8 cellular contexts compared by ENCODE assay signal in genomic region chr3:158109804-158110657, GRCh38. TPM values are rescaled to one million over a fixed set of nuclear protein-coding genes. Genes with fewer than 3 reads are reported as not detected.
DNase-seq lines count a peak whose midpoint lies in the region; ATAC-seq and TF ChIP-seq lines count a peak whose summit lies in the region.

RSRC1 (plus strand) TSS chr3:158110089; CDS start chr3:158122105, 12,016 bp downstream.

- DNase-seq in GM12864 (ENCODE audit: low read depth) = peak; percentile 71
- DNase-seq in NCI-H1417 (lab: John Stamatoyannopoulos, UW) = peak; percentile 88 to 99 (median 98)
- peak; percentile 92 for DNase-seq in SW480 (ENCODE audit: low spot score)
- DNase-seq in activated naive CD8-positive, alpha-beta T cell treated with anti-CD3 and anti-CD28 coated beads, Interleukin-2, amount 50 U/mL, for 24 hours = peak; percentile 76
- DNase-seq in cardiac septum (ENCODE audit: low spot score) = peak; percentile 94
- DNase-seq in posterior cingulate gyrus = peak; percentile 73 to 98 (median 81)
- DNase-seq in type B pancreatic cell (ENCODE audit: extremely low spot score, unreplicated experiment) = peak; percentile 86

- peak within 1 kb of the TSS; percentile 90 for H3K4me3 Mint-ChIP-seq in activated naive CD8-positive, alpha-beta T cell treated with anti-CD3 and anti-CD28 coated beads, Interleukin-2, amount 50 U/mL, for 24 hours
- peak within 1 kb of the TSS; percentile 92 for H3K4me3 Mint-ChIP-seq in type B pancreatic cell

- H3K9me3 Mint-ChIP-seq in activated naive CD8-positive, alpha-beta T cell treated with anti-CD3 and anti-CD28 coated beads, Interleukin-2, amount 50 U/mL, for 24 hours = peaks cover 10% of the 10 kb centered on the region
- no peaks in the 10 kb centered on the region for H3K9me3 Mint-ChIP-seq in type B pancreatic cell

- intact Hi-C loops in cardiac septum (cut with DNase I) (loop anchor here (10.0 kb wide), 2 partner anchors 325 to 695 kb away; partner anchors contain the start of gene MFSD1), posterior cingulate gyrus (cut with DNase I) (no loop called here)

- ATAC-seq in HG02759 (IDR thresholded peaks at IDR 0.05; ENCODE audit: unreplicated experiment) = peak; percentile 85
- ATAC-seq in activated naive CD8-positive, alpha-beta T cell treated with anti-CD3 and anti-CD28 coated beads, Interleukin-2, amount 50 U/mL, for 24 hours = peak; percentile 90

- H3K36me3 Mint-ChIP-seq in activated naive CD8-positive, alpha-beta T cell treated with anti-CD3 and anti-CD28 coated beads, Interleukin-2, amount 50 U/mL, for 24 hours (ENCODE audit: low read depth) = peaks cover 24% of the 10 kb centered on the region
- H3K36me3 Mint-ChIP-seq in type B pancreatic cell = peaks cover 16% of the 10 kb centered on the region

- TF ChIP-seq CTCF in GM12864 (IDR thresholded peaks at IDR 0.05; ENCODE audit: low read depth, low read length, missing control alignments) (no peak), type B pancreatic cell (conservative IDR thresholded peaks at IDR 0.05) (no peak)

- peaks cover 39% of the 10 kb centered on the region for H3K27me3 Mint-ChIP-seq in activated naive CD8-positive, alpha-beta T cell treated with anti-CD3 and anti-CD28 coated beads, Interleukin-2, amount 50 U/mL, for 24 hours
- H3K27me3 Mint-ChIP-seq in type B pancreatic cell = peaks cover 49% of the 10 kb centered on the region

- H3K4me1 Mint-ChIP-seq in activated naive CD8-positive, alpha-beta T cell treated with anti-CD3 and anti-CD28 coated beads, Interleukin-2, amount 50 U/mL, for 24 hours = peaks cover 66% of the 10 kb centered on the region
- H3K4me1 Mint-ChIP-seq in type B pancreatic cell (ENCODE audit: unreplicated experiment) = peaks cover 19% of the 10 kb centered on the region

- H3K27ac Mint-ChIP-seq in activated naive CD8-positive, alpha-beta T cell treated with anti-CD3 and anti-CD28 coated beads, Interleukin-2, amount 50 U/mL, for 24 hours = peak within 1 kb of the TSS; percentile 75
- peak within 1 kb of the TSS; percentile 86 for H3K27ac Mint-ChIP-seq in type B pancreatic cell

- H3K4me3 ChIP-seq in GM12864 (ENCODE audit: low read depth, low read length) = peak within 1 kb of the TSS; percentile 76

RNA-seq across cellular contexts. Expression of gene RSRC1, which starts in this region (rescaled TPM):
- total RNA-seq in cardiac septum (21.4 TPM), type B pancreatic cell (ENCODE audit: low replicate concordance) (29.3 and 34.6 TPM in 2 replicates)

Comparison
In these comparisons a context has a peak if more than half of its experiments do, and no peak if none do; other contexts are left out.
1. Peak in every context shown above with its lines: DNase-seq, ATAC-seq and H3K4me3 ChIP-seq.